In genomic region chr6:104700371-104701185, GRCh38 we compare ENCODE assay signal across 1 cellular context.
TF ChIP-seq lines count a peak whose summit lies in the region.

No MANE protein-coding gene starts in this region.

TF ChIP-seq in K562, 482 proteins besides CTCF, POLR2A, EP300 and RAD21 (continued from another document):
- TF ChIP-seq CLOCK (CRISPR knock-in tag; IDR thresholded peaks at IDR 0.05; ENCODE audit: borderline replicate concordance) (no peak), CXXC5 (CRISPR knock-in tag; IDR thresholded peaks at IDR 0.05) (no peak)
